16 cellular contexts compared by ENCODE assay signal in genomic region chr4:107997794-107998193, GRCh38. TPM values are rescaled to one million over a fixed set of nuclear protein-coding genes. Genes with fewer than 3 reads are reported as not detected.
DNase-seq lines count a peak whose midpoint lies in the region; ATAC-seq and TF ChIP-seq lines count a peak whose summit lies in the region.
"Had no signal": no experiment of that assay in that cellular context is flagged by ENCODE, and none has a peak within 500 bp of the region (broad histone marks: within the 10 kb centered on the region; RNA-seq: fewer than 3 reads in every experiment).

No MANE protein-coding gene starts in this region.

- intact Hi-C loops in left ventricle myocardium inferior (cut with micrococcal nuclease), result no loop called here

- no peaks in the 10 kb centered on the region for H4K20me1 ChIP-seq in SK-N-SH (ENCODE audit: insufficient read depth)

- H3K27ac ChIP-seq in SK-N-SH (ENCODE audit: low read depth in 2 of 2, low read length in 1 of 2) (peak overlapping the region in 1 of 2 experiments; percentile 21; a peak in 1 of 4 replicates), left ventricle myocardium inferior (replicated peaks) (peak overlapping the region; percentile 90), trophoblast cell (ENCODE audit: low read depth, low read length) (peak overlapping the region; percentile 33), upper lobe of left lung (peak overlapping the region; percentile 21 to 52 (median 46))
- H3K27ac ChIP-seq: 22Rv1, neutrophil had no signal

- H2BK12ac ChIP-seq in trophoblast cell (ENCODE audit: low read length), result no peak overlapping the region

- CTCF ChIA-PET in SK-N-SH (lab: Yijun Ruan, JAX), result no interaction called here

- H3K23ac ChIP-seq in trophoblast cell (ENCODE audit: low read length), result no peak overlapping the region

- H2BK5ac ChIP-seq in trophoblast cell (ENCODE audit: low read depth, low read length, poor library complexity), result no peak overlapping the region

- no peak overlapping the region for H4K8ac ChIP-seq in trophoblast cell (ENCODE audit: low read depth, low read length)

- TF ChIP-seq POLR2A in upper lobe of left lung (IDR thresholded peaks at IDR 0.05), result no peak

- H3K79me1 ChIP-seq in trophoblast cell (ENCODE audit: low read length), result no peaks in the 10 kb centered on the region

- H2AK5ac ChIP-seq in trophoblast cell (ENCODE audit: low read length), result no peak overlapping the region

- H3K36me3 ChIP-seq in SK-N-SH (replicated peaks in 1 of 2; ENCODE audit: control insufficient read depth in 1 of 2, insufficient read depth in 2 of 2, low read length in 1 of 2), result peaks cover 0 to 3% of the 10 kb centered on the region in 2 experiments
- H3K36me3 ChIP-seq in left ventricle myocardium inferior, result no peaks in the 10 kb centered on the region
- no peaks in the 10 kb centered on the region for H3K36me3 ChIP-seq in trophoblast cell (ENCODE audit: control insufficient read depth in 1 of 2, insufficient read depth in 2 of 2, low read length in 2 of 2)
- H3K36me3 ChIP-seq in upper lobe of left lung, result no peaks in the 10 kb centered on the region
- H3K36me3 ChIP-seq: left lung, neutrophil, Peyer's patch had no signal

- H4K91ac ChIP-seq in trophoblast cell (ENCODE audit: low read depth, low read length), result no peak overlapping the region

- no peak; the same call in 2 of the 3 replicates for ATAC-seq in SK-N-SH treated with all-trans-retinoic acid at 6 μM for 48 hours
- ATAC-seq in upper lobe of left lung (ENCODE audit: low FRiP score in 2 of 2), result no peak
- no peak for ATAC-seq in GM21367 (IDR thresholded peaks at IDR 0.05; ENCODE audit: unreplicated experiment)

- H3F3A ChIP-seq in SK-N-SH (replicated peaks; ENCODE audit: insufficient read depth), result peaks cover 7% of the 10 kb centered on the region

- 100% methylated on average over 1 of the region's 2 CpGs for WGBS in SK-N-SH (ENCODE audit: low lambda C conversion rate)
- no CpG with 5 or more reads among the region's 2 CpGs for WGBS in trophoblast cell (ENCODE audit: extremely low coverage, insufficient coverage, insufficient read length)
- WGBS in upper lobe of left lung, 2 donors, result 96 to 100% methylated on average over 2 of the region's 2 CpGs

- TF ChIP-seq EP300 in SK-N-SH (IDR thresholded peaks at IDR 0.05; ENCODE audit: borderline replicate concordance in 1 of 2, low read depth in 1 of 2, low read length in 1 of 2) (no peak), upper lobe of left lung (IDR thresholded peaks at IDR 0.05) (no peak)

- no peak for TF ChIP-seq CTCF in SK-N-SH (IDR thresholded peaks at IDR 0.05)
- TF ChIP-seq CTCF in left ventricle myocardium inferior (IDR thresholded peaks at IDR 0.05; ENCODE audit: borderline replicate concordance), result no peak
- TF ChIP-seq CTCF in upper lobe of left lung (IDR thresholded peaks at IDR 0.05), result no peak

- TF ChIP-seq RAD21 in SK-N-SH (IDR thresholded peaks at IDR 0.05; ENCODE audit: low read length), result no peak

- H3K9me3 ChIP-seq in SK-N-SH (no peaks in the 10 kb centered on the region), left ventricle myocardium inferior (replicated peaks) (no peaks in the 10 kb centered on the region), trophoblast cell (ENCODE audit: insufficient read depth, low read depth, low read length) (no peaks in the 10 kb centered on the region), upper lobe of left lung (no peaks in the 10 kb centered on the region)
- H3K9me3 ChIP-seq: left lung, neutrophil, Peyer's patch, tibial nerve had no signal

- H2AFZ ChIP-seq in SK-N-SH (ENCODE audit: low read depth), result no peak overlapping the region
- H2AFZ ChIP-seq in trophoblast cell (ENCODE audit: insufficient read depth, low read length, poor library complexity), result no peak overlapping the region

- H3K4me2 ChIP-seq in SK-N-SH (peak overlapping the region; percentile 30; the same call in 1 of the 2 replicates), trophoblast cell (ENCODE audit: low read length) (no peak overlapping the region)

- H3K9me2 ChIP-seq in SK-N-SH, result no peaks in the 10 kb centered on the region

- H3K79me2 ChIP-seq in SK-N-SH (ENCODE audit: insufficient read depth) (peaks cover 15% of the 10 kb centered on the region), trophoblast cell (ENCODE audit: control insufficient read depth, insufficient read depth, low read length, poor library complexity) (no peaks in the 10 kb centered on the region)

- no peak overlapping the region for H2BK120ac ChIP-seq in trophoblast cell (ENCODE audit: insufficient read depth, low read length, poor library complexity)

- H3K4me3 ChIP-seq in SK-N-SH (ENCODE audit: low read depth in 2 of 2, low read length in 1 of 2), result no peak overlapping the region
- no peak overlapping the region for H3K4me3 ChIP-seq in left ventricle myocardium inferior
- H3K4me3 ChIP-seq in trophoblast cell (ENCODE audit: low read depth, low read length), result no peak overlapping the region
- H3K4me3 ChIP-seq in upper lobe of left lung, result no peak overlapping the region
- H3K4me3 ChIP-seq: left lung, Peyer's patch, tibial nerve had no signal

- POLR2A ChIA-PET in SK-N-SH (lab: Yijun Ruan, JAX), result no interaction called here

- no peaks in the 10 kb centered on the region; a peak in 2 of 4 replicates for H3K4me1 ChIP-seq in SK-N-SH (ENCODE audit: control insufficient read depth in 1 of 2, insufficient read depth in 2 of 2, low read depth in 1 of 2, low read length in 1 of 2)
- H3K4me1 ChIP-seq in left ventricle myocardium inferior, result peaks cover 93% of the 10 kb centered on the region
- H3K4me1 ChIP-seq in trophoblast cell (ENCODE audit: control insufficient read depth in 1 of 2, insufficient read depth in 2 of 2, low read length in 2 of 2), result peaks cover 10 to 12% of the 10 kb centered on the region in 2 experiments
- H3K4me1 ChIP-seq in upper lobe of left lung, result peaks cover 7 to 33% (median 22%) of the 10 kb centered on the region in 4 donors

- H3K9ac ChIP-seq in SK-N-SH (no peak overlapping the region), trophoblast cell (ENCODE audit: low read length) (no peak overlapping the region)

- H3K27me3 ChIP-seq in SK-N-SH (ENCODE audit: insufficient read depth), result no peaks in the 10 kb centered on the region
- H3K27me3 ChIP-seq in left ventricle myocardium inferior (ENCODE audit: low read depth), result no peaks in the 10 kb centered on the region
- H3K27me3 ChIP-seq in trophoblast cell (ENCODE audit: insufficient read depth, low read length), result no peaks in the 10 kb centered on the region
- no peaks in the 10 kb centered on the region for H3K27me3 ChIP-seq in upper lobe of left lung
- H3K27me3 ChIP-seq: left lung, neutrophil, Peyer's patch, tibial nerve had no signal

- no peak overlapping the region for H3K14ac ChIP-seq in trophoblast cell (ENCODE audit: low read length)

- H4K12ac ChIP-seq in trophoblast cell (ENCODE audit: low read depth, low read length), result no peak overlapping the region

- no peak overlapping the region for H3K4ac ChIP-seq in trophoblast cell (ENCODE audit: low read depth, low read length)

- DNase-seq in SK-N-SH (no peak), left ventricle myocardium inferior (no peak), trophoblast cell (no peak), upper lobe of left lung (no peak), amniotic stem cell (lab: John Stamatoyannopoulos, UW) (no peak), NCI-H345 (lab: John Stamatoyannopoulos, UW) (no peak)
- DNase-seq: activated CD4-positive, alpha-beta T cell treated with anti-CD3 and anti-CD28 coated beads for 1 hour; NCI-H524 treated with DMSO at 0.1 percent for 48 hours; Peyer's patch; T-helper 2 cell had no signal

- H3K18ac ChIP-seq in trophoblast cell (ENCODE audit: low read length), result no peak overlapping the region

TF ChIP-seq in SK-N-SH, 30 proteins besides CTCF, POLR2A, EP300 and RAD21 (continues in another document):
- TF ChIP-seq SIN3A (IDR thresholded peaks at IDR 0.05; ENCODE audit: borderline replicate concordance, low read depth, low read length), result no peak
- no peak for TF ChIP-seq JUND (IDR thresholded peaks at IDR 0.05)
- TF ChIP-seq USF1 (IDR thresholded peaks at IDR 0.05; ENCODE audit: borderline replicate concordance, low read depth), result no peak
- no peak for TF ChIP-seq FOXM1 (IDR thresholded peaks at IDR 0.05; ENCODE audit: low read depth)
- TF ChIP-seq CHD2 (IDR thresholded peaks at IDR 0.05; ENCODE audit: low read length, partially characterized antibody), result no peak
- no peak for TF ChIP-seq MEF2A (IDR thresholded peaks at IDR 0.05; ENCODE audit: borderline replicate concordance, low read depth)
- no peak for TF ChIP-seq TAF1 (IDR thresholded peaks at IDR 0.05; ENCODE audit: borderline replicate concordance, low read depth, low read length)
- TF ChIP-seq POLR2AphosphoS5 (IDR thresholded peaks at IDR 0.05; ENCODE audit: low read depth, low read length), result no peak

TF ChIP-seq in SK-N-SH treated with all-trans-retinoic acid at 6 μM for 48 hours, 23 proteins besides CTCF, POLR2A, EP300 and RAD21 (continues in another document):
- TF ChIP-seq ZNF565 (CRISPR knock-in tag; conservative IDR thresholded peaks at IDR 0.05; ENCODE audit: low read depth) (no peak), ZC3H10 (CRISPR knock-in tag; IDR thresholded peaks at IDR 0.05) (no peak), SNAI2 (CRISPR knock-in tag; IDR thresholded peaks at IDR 0.05) (no peak), BACH2 (CRISPR knock-in tag; IDR thresholded peaks at IDR 0.05; ENCODE audit: borderline replicate concordance) (no peak), PATZ1 (CRISPR knock-in tag; IDR thresholded peaks at IDR 0.05; ENCODE audit: borderline replicate concordance) (no peak), CSDC2 (CRISPR knock-in tag; IDR thresholded peaks at IDR 0.05) (no peak), ARNTL (CRISPR knock-in tag; IDR thresholded peaks at IDR 0.05; ENCODE audit: borderline replicate concordance, low read depth) (no peak)

RNA-seq across cellular contexts. Expression of gene HADH, which starts 8.1 kb away (rescaled TPM):
- polyA plus RNA-seq in SK-N-SH (2012; rRNA removed), result 19.4 and 20.3 TPM in 2 replicates
- 17.9 and 22.0 TPM in 2 replicates for polyA plus RNA-seq in SK-N-SH (2012; cell fraction: cytosol; rRNA removed)
- 17.5 and 25.5 TPM in 2 replicates for polyA plus RNA-seq in SK-N-SH (2012; cell fraction: nucleus; rRNA removed)
- total RNA-seq in left ventricle myocardium inferior (238 TPM), upper lobe of left lung (10 to 100 TPM; 27.2 to 57.1 (median 36.1) TPM)
- 22.8 and 23.7 TPM in 2 replicates for polyA plus RNA-seq in trophoblast cell (2013)
